Comparison of ENCODE assay signal across 16 cellular contexts in genomic region chr2:1283856-1284255, GRCh38.
"Had no signal": no experiment of that assay in that cellular context is flagged by ENCODE, and none has a peak within 500 bp of the region (broad histone marks: within the 10 kb centered on the region; RNA-seq: fewer than 3 reads in every experiment).

No MANE protein-coding gene starts in this region.

- DNase-seq: colonic mucosa; effector CD8-positive, alpha-beta T cell; endodermal cell; kidney; natural killer cell; stimulated activated CD4-positive, alpha-beta T cell treated with anti-CD3 and anti-CD28 coated beads, Interleukin-12 subunit alpha, Interleukin-12 subunit beta, amount 100 ng/mL, for 4 hours; stimulated activated CD4-positive, alpha-beta T cell treated with anti-CD3 and anti-CD28 coated beads, Interleukin-1b, Interleukin-23, amount 100 ng/mL, for 48 hours; stimulated activated CD4-positive, alpha-beta T cell treated with anti-CD3 and anti-CD28 coated beads, Interleukin-4, amount 100 ng/mL, for 1 hour; stimulated activated CD8-positive, alpha-beta memory T cell treated with anti-CD3 and anti-CD28 coated beads, Interleukin-4, amount 100 ng/mL, for 48 hours; stimulated activated naive CD4-positive, alpha-beta T cell; stimulated activated naive CD8-positive, alpha-beta T cell treated with anti-CD3 and anti-CD28 coated beads, Interleukin-15, amount 100 ng/mL, for 72 hours; transverse colon; upper lobe of right lung; uterus had no signal

- ATAC-seq: left lobe of liver, natural killer cell, sciatic nerve had no signal
